ENCODE assay signal across 1 cellular context in genomic region chr16:66251406-66252160, GRCh38.
TF ChIP-seq lines count a peak whose summit lies in the region.

No MANE protein-coding gene starts in this region.

TF ChIP-seq in SK-N-SH treated with all-trans-retinoic acid at 6 μM for 48 hours, 23 proteins besides CTCF, POLR2A, EP300 and RAD21 (continued from another document):
- TF ChIP-seq ARNTL (CRISPR knock-in tag; IDR thresholded peaks at IDR 0.05; ENCODE audit: borderline replicate concordance, low read depth) (no peak), CREB5 (CRISPR knock-in tag; IDR thresholded peaks at IDR 0.05; ENCODE audit: low read depth) (no peak), PPARA (CRISPR knock-in tag; IDR thresholded peaks at IDR 0.05; ENCODE audit: borderline replicate concordance) (no peak), GLIS3 (CRISPR knock-in tag; IDR thresholded peaks at IDR 0.05) (no peak), ZFP3 (CRISPR knock-in tag; IDR thresholded peaks at IDR 0.05) (no peak), ZNF565 (CRISPR knock-in tag; conservative IDR thresholded peaks at IDR 0.05; ENCODE audit: low read depth) (no peak)
